In the genomic region with DNA sequence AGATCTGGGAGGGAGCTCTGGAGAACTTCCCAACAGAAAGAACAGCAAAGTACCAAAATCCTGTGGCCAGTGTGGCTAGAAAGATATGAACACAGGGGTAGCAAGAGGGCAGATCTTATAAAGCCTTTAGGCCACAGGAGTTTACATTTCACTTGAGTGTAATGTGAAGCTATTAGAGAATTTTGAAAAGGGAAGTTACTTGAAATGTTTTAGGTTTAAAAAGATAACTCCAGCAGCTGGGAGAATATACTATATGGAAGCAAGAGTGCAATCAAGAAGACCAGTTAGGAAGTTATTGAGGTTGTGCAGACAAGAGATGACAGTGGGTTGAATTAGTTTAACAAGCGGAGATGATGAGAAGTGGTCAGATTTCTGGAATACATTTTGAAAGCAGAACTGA, we compare ENCODE assay signal across 16 cellular contexts. TPM values are rescaled to one million over a fixed set of nuclear protein-coding genes. Genes with fewer than 3 reads are reported as not detected.
DNase-seq lines count a peak whose midpoint lies in the region; ATAC-seq and TF ChIP-seq lines count a peak whose summit lies in the region.
"Had no signal": no experiment of that assay in that cellular context is flagged by ENCODE, and none has a peak within 500 bp of the region (broad histone marks: within the 10 kb centered on the region; RNA-seq: fewer than 3 reads in every experiment).

No MANE protein-coding gene starts in this region.

- TF ChIP-seq RAD21 in IMR-90 (IDR thresholded peaks at IDR 0.05; ENCODE audit: low read length) = no peak

- POLR2A ChIA-PET in IMR-90 (lab: Charles Lee; ENCODE audit: unreplicated experiment) = no interaction called here

- no peaks in the 10 kb centered on the region for H3K9me1 ChIP-seq in IMR-90 (ENCODE audit: insufficient read depth, low read length)

- peaks cover 0 to 2% of the 10 kb centered on the region in 2 experiments; a peak in 1 of 4 replicates for H3K79me1 ChIP-seq in IMR-90 (ENCODE audit: low read depth in 1 of 2, low read length in 2 of 2)

- in situ Hi-C loops in IMR-90 (cut with MboI; ENCODE audit: low sequenced_read_pairs) = no loop called here

- H3K27me3 ChIP-seq in IMR-90 (ENCODE audit: control insufficient read depth, insufficient read depth, low read length) = no peaks in the 10 kb centered on the region

- H3K9ac ChIP-seq in IMR-90 (ENCODE audit: low read depth, low read length) = no peak overlapping the region

- peaks cover 9% of the 10 kb centered on the region for H3K4me1 Mint-ChIP-seq in nephron progenitor cell
- H3K4me1 Mint-ChIP-seq: H9 had no signal

- H2BK20ac ChIP-seq in IMR-90 (ENCODE audit: low read depth, low read length) = no peak overlapping the region

- H2BK5ac ChIP-seq in IMR-90 (ENCODE audit: low read depth, low read length, poor library complexity, severe bottlenecking) = no peak overlapping the region

- no peaks in the 10 kb centered on the region for H3K36me3 ChIP-seq in IMR-90 (ENCODE audit: control insufficient read depth, insufficient read depth, low read length)

- intact Hi-C loops in IMR-90 (cut with micrococcal nuclease) = loop anchor here (5.0 kb wide), 1 partner anchor 43 kb away; a partner anchor contains a TSS

- TF ChIP-seq POLR2A in IMR-90 (IDR thresholded peaks at IDR 0.05; ENCODE audit: low read depth, low read length) = no peak

- H3K27ac ChIP-seq in IMR-90 (ENCODE audit: insufficient read depth, low read length) = no peak overlapping the region
- H3K27ac ChIP-seq: C4-2B, SK-N-MC had no signal

- no peak overlapping the region for H2BK120ac ChIP-seq in IMR-90 (ENCODE audit: low read depth, low read length)

- no peaks in the 10 kb centered on the region; the same call in none of the 2 replicates for H3K4me1 ChIP-seq in IMR-90 (ENCODE audit: control insufficient read depth, insufficient read depth, low read length)

- H3K14ac ChIP-seq in IMR-90 (replicated peaks; ENCODE audit: low read depth, low read length) = no peak overlapping the region

- H3K27ac Mint-ChIP-seq in nephron progenitor cell = peak overlapping the region; percentile 0
- H3K27ac Mint-ChIP-seq: H9 had no signal

- dilution Hi-C loops in IMR-90 (cut with HindIII; ENCODE audit: low sequenced_read_pairs, unreplicated experiment) = no loop called here

- H3K4me3 ChIP-seq in IMR-90 (ENCODE audit: insufficient read depth, low read depth, low read length) = no peak overlapping the region
- H3K4me3 ChIP-seq: SK-N-MC had no signal

- CTCF ChIA-PET in IMR-90 (lab: Yijun Ruan, JAX) = no interaction called here

- H3K23ac ChIP-seq in IMR-90 (ENCODE audit: low read depth, low read length) = no peak overlapping the region

- H2AFZ ChIP-seq in IMR-90 (replicated peaks; ENCODE audit: low read length, poor library complexity) = no peak overlapping the region

- H4K8ac ChIP-seq in IMR-90 (ENCODE audit: low read depth in 2 of 2, low read length in 2 of 2) = no peak overlapping the region

- peaks cover 7% of the 10 kb centered on the region for H3K36me3 Mint-ChIP-seq in nephron progenitor cell (ENCODE audit: low read depth)

- H3K18ac ChIP-seq in IMR-90 (ENCODE audit: low read depth, low read length) = no peak overlapping the region

- no peak overlapping the region for H4K5ac ChIP-seq in IMR-90 (ENCODE audit: low read depth, low read length)

- no peak overlapping the region for H2AK9ac ChIP-seq in IMR-90 (replicated peaks; ENCODE audit: low read depth, low read length, poor library complexity)

- no peak overlapping the region for H3K4me2 ChIP-seq in IMR-90 (ENCODE audit: low read depth, low read length)

- ATAC-seq in IMR-90 (ENCODE audit: low read depth) (peak; percentile 56), GM19395 (IDR thresholded peaks at IDR 0.05; ENCODE audit: unreplicated experiment) (no peak), GM21737 (IDR thresholded peaks at IDR 0.05; ENCODE audit: unreplicated experiment) (no peak)
- ATAC-seq: Panc1 had no signal

- H3K4me3 Mint-ChIP-seq in nephron progenitor cell = no peak overlapping the region
- H3K4me3 Mint-ChIP-seq: H9 had no signal

- H4K20me1 ChIP-seq in IMR-90 (ENCODE audit: insufficient read depth, low read length) = no peaks in the 10 kb centered on the region

- no peaks in the 10 kb centered on the region for H3K9me3 Mint-ChIP-seq in nephron progenitor cell
- H3K9me3 Mint-ChIP-seq: H9 had no signal

- no peak overlapping the region for H4K91ac ChIP-seq in IMR-90 (ENCODE audit: insufficient read depth, low read depth, low read length)

- H3K27me3 Mint-ChIP-seq in nephron progenitor cell (ENCODE audit: low read depth, poor library complexity) = no peaks in the 10 kb centered on the region

- TF ChIP-seq CTCF in IMR-90 (conservative IDR thresholded peaks at IDR 0.05; ENCODE audit: low read depth, low read length) = no peak
- TF ChIP-seq CTCF in nephron progenitor cell (IDR thresholded peaks at IDR 0.05) = no peak

- no peaks in the 10 kb centered on the region for H3K9me3 ChIP-seq in IMR-90 (ENCODE audit: control insufficient read depth, insufficient read depth, low read length)

- WGBS in IMR-90 (ENCODE audit: extremely low coverage in 2 of 2, insufficient read length in 1 of 2), 2 experiments = 100% methylated on average over 1 of the region's 1 CpG; no CpG with 5 or more reads in 1 of the 2 experiments

- DNase-seq in IMR-90 (peak; percentile 29), OCI-M1 (lab: John Stamatoyannopoulos, UW) (peak; percentile 91), amniotic epithelial cell (ENCODE audit: low read depth) (peak; percentile 54), nephron progenitor cell (no peak), NCI-H345 treated with DMSO at 0.1 percent for 48 hours (lab: John Stamatoyannopoulos, UW; ENCODE audit: unreplicated experiment) (no peak)
- DNase-seq: COR-L47, H9, NCI-H1436 treated with DMSO at 0.1 percent for 48 hours, NCI-H2081, NCI-H510A, NCI-H82 had no signal

- no peak overlapping the region for H3K56ac ChIP-seq in IMR-90 (ENCODE audit: extremely low read depth, insufficient read depth, low read length)

- H2AK5ac ChIP-seq in IMR-90 (ENCODE audit: low read depth, low read length) = no peak overlapping the region

- BruUV-seq in IMR-90 (replicated peaks; lab: Mats Ljungman, UMichigan) = no TSS peak

- H2BK15ac ChIP-seq in IMR-90 (ENCODE audit: low read depth, low read length) = no peak overlapping the region

- H3K4ac ChIP-seq in IMR-90 (ENCODE audit: low read depth, low read length) = no peak overlapping the region

TF ChIP-seq in IMR-90, 13 proteins besides CTCF, POLR2A, EP300 and RAD21:
- no peak for TF ChIP-seq CEBPB (IDR thresholded peaks at IDR 0.05; ENCODE audit: low read depth, low read length)
- no peak for TF ChIP-seq FOS (IDR thresholded peaks at IDR 0.05; ENCODE audit: low read depth, low read length)
- TF ChIP-seq, protein P1, sequence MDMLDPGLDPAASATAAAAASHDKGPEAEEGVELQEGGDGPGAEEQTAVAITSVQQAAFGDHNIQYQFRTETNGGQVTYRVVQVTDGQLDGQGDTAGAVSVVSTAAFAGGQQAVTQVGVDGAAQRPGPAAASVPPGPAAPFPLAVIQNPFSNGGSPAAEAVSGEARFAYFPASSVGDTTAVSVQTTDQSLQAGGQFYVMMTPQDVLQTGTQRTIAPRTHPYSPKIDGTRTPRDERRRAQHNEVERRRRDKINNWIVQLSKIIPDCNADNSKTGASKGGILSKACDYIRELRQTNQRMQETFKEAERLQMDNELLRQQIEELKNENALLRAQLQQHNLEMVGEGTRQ (IDR thresholded peaks at IDR 0.05; ENCODE audit: low read depth, low read length) = no peak
- no peak for TF ChIP-seq MAFK (IDR thresholded peaks at IDR 0.05; ENCODE audit: low read depth, low read length)
TF ChIP-seq in IMR-90: peak in this region for 0.

RNA-seq across cellular contexts. Expression of a gene that starts 7.9 kb away (rescaled TPM):
- 4.2 and 5.0 TPM in 2 replicates for total RNA-seq in IMR-90 (2012; rRNA removed)
- polyA plus RNA-seq in IMR-90 (2012; rRNA removed) = 4.5 and 5.4 TPM in 2 replicates
- 4.2 and 5.0 TPM in 2 replicates for polyA plus RNA-seq in IMR-90 (2012; cell fraction: cytosol; rRNA removed)
- polyA plus RNA-seq in IMR-90 (2012; cell fraction: nucleus; rRNA removed; ENCODE audit: low replicate concordance) = 3.2 and 12.9 TPM in 2 replicates

RNA-seq across cellular contexts. Expression of a gene that starts 41.7 kb away (rescaled TPM):
- total RNA-seq in IMR-90 (2012; rRNA removed) = 2.3 and 3.1 TPM in 2 replicates
- 4.3 and 4.7 TPM in 2 replicates for polyA plus RNA-seq in IMR-90 (2012; rRNA removed)
- polyA plus RNA-seq in IMR-90 (2012; cell fraction: cytosol; rRNA removed) = 2.6 and 4.5 TPM in 2 replicates
- 11.7 and 13.3 TPM in 2 replicates for polyA plus RNA-seq in IMR-90 (2012; cell fraction: nucleus; rRNA removed; ENCODE audit: low replicate concordance)

Comparison
In these comparisons a context has a peak if more than half of its experiments do, and no peak if none do; other contexts are left out.
1. DNase-seq: peak in IMR-90 (single experiment), OCI-M1 (single experiment) and amniotic epithelial cell (single experiment); none in nephron progenitor cell (single experiment) and NCI-H345 treated with DMSO at 0.1 percent for 48 hours (single experiment).